ENCODE assay signal across 10 cellular contexts in the genomic region with DNA sequence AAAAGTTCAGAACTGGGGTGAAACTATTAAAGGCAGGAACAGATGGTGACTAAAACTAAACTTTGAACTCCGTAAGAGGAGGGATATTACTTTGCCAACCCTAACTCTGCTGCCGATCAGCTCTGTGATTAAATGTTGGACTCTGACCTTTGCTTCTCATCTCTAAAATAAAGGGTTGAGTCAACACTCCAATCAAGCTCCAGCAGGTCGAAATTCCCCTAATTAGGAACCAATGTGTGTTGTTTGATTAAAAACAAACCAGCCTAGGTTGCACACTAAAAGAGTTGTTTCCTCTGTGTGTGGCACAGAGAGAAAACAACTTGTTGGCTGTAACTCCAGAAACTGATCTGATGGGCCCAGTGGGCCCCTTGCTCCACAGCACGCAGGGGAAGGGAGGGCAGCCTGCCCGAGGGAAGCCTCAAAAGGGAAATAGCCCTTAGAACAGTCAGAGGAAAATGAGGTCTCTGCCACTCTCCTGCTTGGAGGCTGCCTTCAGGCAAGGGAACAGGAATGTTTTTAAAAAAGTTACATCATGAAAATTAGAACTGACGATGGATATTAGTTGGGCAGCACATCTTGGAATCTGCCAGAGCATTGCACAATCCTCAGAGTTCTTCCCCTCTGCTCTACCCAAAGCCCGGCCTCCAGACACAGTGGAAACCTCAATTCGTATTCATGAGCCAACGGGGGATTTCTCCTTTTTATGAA.
DNase-seq lines count a peak whose midpoint lies in the region; ATAC-seq and TF ChIP-seq lines count a peak whose summit lies in the region.
"Had no signal": no experiment of that assay in that cellular context is flagged by ENCODE, and none has a peak within 500 bp of the region (broad histone marks: within the 10 kb centered on the region; RNA-seq: fewer than 3 reads in every experiment).

No MANE protein-coding gene starts in this region.

- intact Hi-C loops in MCF 10A (cut with micrococcal nuclease), result no loop called here
- intact Hi-C loops in testis (cut with DNase I; ENCODE audit: low total_unique reads), result no loop called here
- intact Hi-C loops in activated CD8-positive, alpha-beta T cell treated with anti-CD3 and anti-CD28 coated beads for 36 hours (cut with micrococcal nuclease), result no loop called here
- intact Hi-C loops in spleen (cut with DNase I; ENCODE audit: low total_unique reads), result no loop called here

- H3K27ac Mint-ChIP-seq in MCF 10A (ENCODE audit: low read depth, unreplicated experiment), result peak overlapping the region; percentile 61
- no peak overlapping the region for H3K27ac Mint-ChIP-seq in activated CD8-positive, alpha-beta T cell treated with anti-CD3 and anti-CD28 coated beads for 36 hours

- H3K9ac ChIP-seq in liver (ENCODE audit: low read depth in 1 of 2, low read length in 2 of 2), result peak overlapping the region in 1 of 2 donors; percentile 0

- CTCF ChIA-PET in MCF 10A (lab: Yijun Ruan, JAX), result interaction anchor here (1.9 kb wide), 1 partner anchor 30 kb away, joined by 6 read pairs; no protein-coding TSS in a partner anchor
- CTCF ChIA-PET in activated CD8-positive, alpha-beta T cell treated with anti-CD3 and anti-CD28 coated beads for 36 hours (lab: Charles Lee), result no interaction called here

- H3K27ac ChIP-seq in liver (ENCODE audit: low read depth in 1 of 2, low read length in 2 of 2), result peak overlapping the region; percentile 78 to 81
- H3K27ac ChIP-seq in testis, result peak overlapping the region in 1 of 2 donors; percentile 54
- no peak overlapping the region for H3K27ac ChIP-seq in spleen

- DNase-seq in HuH-7 (ENCODE audit: low spot score) (peak; percentile 63), MCF 10A (ENCODE audit: unreplicated experiment) (peak; percentile 64), testis (peak; percentile 28), spleen (no peak)
- no peak for DNase-seq in activated CD8-positive, alpha-beta T cell treated with anti-CD3 and anti-CD28 coated beads for 36 hours
- DNase-seq in activated CD8-positive, alpha-beta memory T cell treated with anti-CD3 and anti-CD28 coated beads for 24 hours, result no peak
- DNase-seq: SIG-M5 had no signal

- BruUV-seq in MCF 10A (replicated peaks; lab: Mats Ljungman, UMichigan), result no TSS peak

- H3K27me3 Mint-ChIP-seq in MCF 10A (ENCODE audit: insufficient read depth, unreplicated experiment), result no peaks in the 10 kb centered on the region
- H3K27me3 Mint-ChIP-seq in activated CD8-positive, alpha-beta T cell treated with anti-CD3 and anti-CD28 coated beads for 36 hours, result no peaks in the 10 kb centered on the region

- TF ChIP-seq RAD21 in liver (IDR thresholded peaks at IDR 0.05), result peak; percentile 25 to 31

- H3K4me3 ChIP-seq in liver (ENCODE audit: low read depth in 1 of 3, low read length in 3 of 3), result peak overlapping the region; percentile 6 to 22 (median 7)
- H3K4me3 ChIP-seq in testis, result no peak overlapping the region
- H3K4me3 ChIP-seq in spleen, result no peak overlapping the region

- H3K36me3 ChIP-seq in liver (ENCODE audit: control insufficient read depth in 4 of 4, insufficient read depth in 3 of 4, low read depth in 1 of 4, low read length in 3 of 4) (peaks cover 0 to 8% (median 5%) of the 10 kb centered on the region in 4 donors), testis (ENCODE audit: low read depth, missing control alignments) (no peaks in the 10 kb centered on the region), spleen (no peaks in the 10 kb centered on the region)
- H3K36me3 ChIP-seq: heart left ventricle had no signal

- no peak for TF ChIP-seq POLR2A in testis (IDR thresholded peaks at IDR 0.05)
- no peak for TF ChIP-seq POLR2A in spleen (IDR thresholded peaks at IDR 0.05)

- POLR2A ChIA-PET in MCF 10A (lab: Yijun Ruan, JAX), result interaction anchor here (1.0 kb wide), 1 partner anchor 8 kb away, joined by 3 read pairs; no protein-coding TSS in a partner anchor
- POLR2A ChIA-PET in activated CD8-positive, alpha-beta T cell treated with anti-CD3 and anti-CD28 coated beads for 36 hours (lab: Charles Lee), result no interaction called here

- peaks cover 24% of the 10 kb centered on the region for H3K4me1 Mint-ChIP-seq in MCF 10A (ENCODE audit: insufficient read depth, unreplicated experiment)
- no peaks in the 10 kb centered on the region for H3K4me1 Mint-ChIP-seq in activated CD8-positive, alpha-beta T cell treated with anti-CD3 and anti-CD28 coated beads for 36 hours (ENCODE audit: low read depth)

- H3K36me3 Mint-ChIP-seq in MCF 10A (ENCODE audit: insufficient read depth, unreplicated experiment), result no peaks in the 10 kb centered on the region
- H3K36me3 Mint-ChIP-seq in activated CD8-positive, alpha-beta T cell treated with anti-CD3 and anti-CD28 coated beads for 36 hours (ENCODE audit: low read depth), result no peaks in the 10 kb centered on the region

- ATAC-seq in activated CD8-positive, alpha-beta T cell treated with anti-CD3 and anti-CD28 coated beads for 36 hours, result no peak
- no peak for ATAC-seq in activated CD4-positive, CD25-positive, alpha-beta regulatory T cell treated with anti-CD3 and anti-CD28 coated beads, Interleukin-2, amount 50 U/mL, for 24 hours

- WGBS in liver, result 22% methylated on average over 9 of the region's 9 CpGs
- 44 to 62% methylated on average over 9 of the region's 9 CpGs for WGBS in testis, 2 donors
- 56 to 68% (median 60%) methylated on average over 9 of the region's 9 CpGs for WGBS in spleen, 5 donors

- TF ChIP-seq CTCF in MCF 10A (IDR thresholded peaks at IDR 0.05; ENCODE audit: unreplicated experiment), result no peak
- TF ChIP-seq CTCF in liver (IDR thresholded peaks at IDR 0.05; ENCODE audit: low read depth, low read length, missing input control), result no peak
- TF ChIP-seq CTCF in testis (IDR thresholded peaks at IDR 0.05), result no peak
- no peak for TF ChIP-seq CTCF in activated CD8-positive, alpha-beta T cell treated with anti-CD3 and anti-CD28 coated beads for 36 hours (IDR thresholded peaks at IDR 0.05)
- TF ChIP-seq CTCF in spleen (IDR thresholded peaks at IDR 0.05 in 8 of 11, conservative IDR thresholded peaks at IDR 0.05 in 3 of 11), result no peak

- no peaks in the 10 kb centered on the region for H3K9me3 ChIP-seq in liver (ENCODE audit: control insufficient read depth in 4 of 4, low read length in 3 of 4)
- H3K9me3 ChIP-seq in testis, result no peaks in the 10 kb centered on the region
- H3K9me3 ChIP-seq in spleen, result no peaks in the 10 kb centered on the region
- H3K9me3 ChIP-seq: heart left ventricle had no signal

- H3K27me3 ChIP-seq in liver (ENCODE audit: control insufficient read depth in 4 of 4, insufficient read depth in 4 of 4, low read length in 3 of 4) (no peaks in the 10 kb centered on the region), testis (no peaks in the 10 kb centered on the region), spleen (replicated peaks in 1 of 7) (peaks cover 0 to 4% (median 0%) of the 10 kb centered on the region in 7 donors)

- H3K4me3 Mint-ChIP-seq in MCF 10A (ENCODE audit: unreplicated experiment), result peak overlapping the region; percentile 6
- no peak overlapping the region for H3K4me3 Mint-ChIP-seq in activated CD8-positive, alpha-beta T cell treated with anti-CD3 and anti-CD28 coated beads for 36 hours

- H3K4me1 ChIP-seq in liver (ENCODE audit: control insufficient read depth in 4 of 4, insufficient read depth in 4 of 4, low read length in 3 of 4) (peaks cover 6 to 78% (median 54%) of the 10 kb centered on the region in 4 donors), testis (no peaks in the 10 kb centered on the region), spleen (no peaks in the 10 kb centered on the region)

- H3K9me3 Mint-ChIP-seq in MCF 10A (ENCODE audit: unreplicated experiment), result no peaks in the 10 kb centered on the region
- no peaks in the 10 kb centered on the region for H3K9me3 Mint-ChIP-seq in activated CD8-positive, alpha-beta T cell treated with anti-CD3 and anti-CD28 coated beads for 36 hours

TF ChIP-seq in liver, 16 proteins besides CTCF, POLR2A, EP300 and RAD21 (continues in another document):
- TF ChIP-seq HNF4G (IDR thresholded peaks at IDR 0.05), result peak; percentile 96
- peak in 1 of 2 donors; percentile 46 for TF ChIP-seq EGR1 (IDR thresholded peaks at IDR 0.05; ENCODE audit: low read depth in 2 of 2)
- no peak for TF ChIP-seq GABPA (IDR thresholded peaks at IDR 0.05 in 1 of 2, conservative IDR thresholded peaks at IDR 0.05 in 1 of 2)
- TF ChIP-seq ATF3 (IDR thresholded peaks at IDR 0.05), result peak; percentile 55
- peak; percentile 11 for TF ChIP-seq TAF1 (conservative IDR thresholded peaks at IDR 0.05)
- TF ChIP-seq YY1 (IDR thresholded peaks at IDR 0.05), result peak; percentile 55
- peak; percentile 34 for TF ChIP-seq ZBTB33 (IDR thresholded peaks at IDR 0.05)
- peak; percentile 82 to 86 for TF ChIP-seq JUND (IDR thresholded peaks at IDR 0.05)
- TF ChIP-seq FOXA2 (IDR thresholded peaks at IDR 0.05), result peak; percentile 69
- peak; percentile 72 to 75 for TF ChIP-seq RXRA (IDR thresholded peaks at IDR 0.05)
- peak; percentile 79 for TF ChIP-seq FOXA1 (IDR thresholded peaks at IDR 0.05)
- TF ChIP-seq HNF4A (conservative IDR thresholded peaks at IDR 0.05), result peak; percentile 96 to 98
- peak; percentile 45 for TF ChIP-seq NR2F2 (IDR thresholded peaks at IDR 0.05)

Comparison
In these comparisons a context has a peak if more than half of its experiments do, and no peak if none do; other contexts are left out.
1. DNase-seq: peak in HuH-7 (single experiment), MCF 10A (single experiment) and testis (single experiment); none in activated CD8-positive, alpha-beta T cell treated with anti-CD3 and anti-CD28 coated beads for 36 hours (single experiment), activated CD8-positive, alpha-beta memory T cell treated with anti-CD3 and anti-CD28 coated beads for 24 hours (single experiment) and spleen (single experiment).
2. H3K27ac ChIP-seq: peak in liver (2 of 2); none in spleen (0 of 8).
3. H3K4me3 ChIP-seq: peak in liver (3 of 3); none in testis (0 of 2) and spleen (0 of 8).